8 cellular contexts compared by ENCODE assay signal in genomic region chr15:85580914-85581313, GRCh38.
DNase-seq lines count a peak whose midpoint lies in the region; ATAC-seq and TF ChIP-seq lines count a peak whose summit lies in the region.

No MANE protein-coding gene starts in this region.

- peak; percentile 58 for DNase-seq in activated CD4-positive, alpha-beta T cell treated with anti-CD3 and anti-CD28 coated beads for 48 hours
- no peak for DNase-seq in esophagus muscularis mucosa (ENCODE audit: extremely low spot score)
- peak; percentile 61 for DNase-seq in stimulated activated CD4-positive, alpha-beta T cell treated with anti-CD3 and anti-CD28 coated beads, Interleukin-1b, Interleukin-23, amount 100 ng/mL, for 48 hours
- no peak for DNase-seq in lower leg skin (ENCODE audit: low spot score in 2 of 2)
- DNase-seq in GM10248 (ENCODE audit: extremely low spot score) = no peak
- no peak for DNase-seq in stimulated activated naive CD4-positive, alpha-beta T cell treated with Interleukin-2 at 50 U/mL for 16 hours (lab: John Stamatoyannopoulos, UW)
- DNase-seq in SHP77 treated with DMSO at 0.1 percent for 48 hours (lab: John Stamatoyannopoulos, UW) = no peak

- 63% methylated on average over 2 of the region's 3 CpGs for WGBS in esophagus muscularis mucosa
- 43 to 71% methylated on average over 3 of the region's 3 CpGs for WGBS in lower leg skin, 2 donors

- TF ChIP-seq POLR2A in esophagus muscularis mucosa (IDR thresholded peaks at IDR 0.05; ENCODE audit: low read depth) (no peak), lower leg skin (IDR thresholded peaks at IDR 0.05) (no peak)

- TF ChIP-seq CTCF in esophagus muscularis mucosa (IDR thresholded peaks at IDR 0.05) (no peak), lower leg skin (IDR thresholded peaks at IDR 0.05) (no peak), GM10248 (IDR thresholded peaks at IDR 0.05; ENCODE audit: control extremely low read depth, extremely low read depth, low read depth, missing control alignments) (no peak)

- intact Hi-C loops in esophagus muscularis mucosa (cut with DNase I) = loop anchor here (10.0 kb wide), 1 partner anchor 96 kb away; no protein-coding TSS in a partner anchor
- intact Hi-C loops in lower leg skin (cut with DNase I; ENCODE audit: low total_unique reads) = no loop called here

- CTCF ChIA-PET in GM10248 (lab: Yijun Ruan, JAX) = interaction anchor here (0.8 to 1.9 kb wide), 6 partner anchors 8 to 103 kb away, joined by 3 to 5 read pairs (median 4); no protein-coding TSS in a partner anchor

- no peak for TF ChIP-seq EP300 in esophagus muscularis mucosa (IDR thresholded peaks at IDR 0.05)

- H3K36me3 ChIP-seq in esophagus muscularis mucosa = peaks cover 0 to 5% (median 0%) of the 10 kb centered on the region in 4 donors

- H3K27me3 ChIP-seq in esophagus muscularis mucosa = no peaks in the 10 kb centered on the region

- no peaks in the 10 kb centered on the region for H3K9me3 ChIP-seq in esophagus muscularis mucosa

- H3K4me1 ChIP-seq in esophagus muscularis mucosa = peaks cover 64 to 94% (median 89%) of the 10 kb centered on the region in 4 donors

- peak overlapping the region; percentile 7 to 55 (median 48) for H3K4me3 ChIP-seq in esophagus muscularis mucosa
- H3K4me3 ChIP-seq in lower leg skin (ENCODE audit: low read depth, poor library complexity, severe bottlenecking) = no peak overlapping the region

- peak; percentile 37 for ATAC-seq in GM18867 (IDR thresholded peaks at IDR 0.05; ENCODE audit: unreplicated experiment)

- POLR2A ChIA-PET in GM10248 (lab: Yijun Ruan, JAX) = no interaction called here

- peak overlapping the region; percentile 83 to 89 (median 84) for H3K27ac ChIP-seq in esophagus muscularis mucosa (replicated peaks in 1 of 4)

Comparison
In these comparisons a context has a peak if more than half of its experiments do, and no peak if none do; other contexts are left out.
1. DNase-seq: peak in activated CD4-positive, alpha-beta T cell treated with anti-CD3 and anti-CD28 coated beads for 48 hours (single experiment) and stimulated activated CD4-positive, alpha-beta T cell treated with anti-CD3 and anti-CD28 coated beads, Interleukin-1b, Interleukin-23, amount 100 ng/mL, for 48 hours (single experiment); none in esophagus muscularis mucosa (single experiment), lower leg skin (0 of 2), GM10248 (single experiment), stimulated activated naive CD4-positive, alpha-beta T cell treated with Interleukin-2 at 50 U/mL for 16 hours (single experiment) and SHP77 treated with DMSO at 0.1 percent for 48 hours (single experiment).